Comparison of ENCODE assay signal across 15 cellular contexts in genomic region chr6:158863646-158864045, GRCh38. TPM values are rescaled to one million over a fixed set of nuclear protein-coding genes. Genes with fewer than 3 reads are reported as not detected.
DNase-seq lines count a peak whose midpoint lies in the region; ATAC-seq and TF ChIP-seq lines count a peak whose summit lies in the region.
"Had no signal": no experiment of that assay in that cellular context is flagged by ENCODE, and none has a peak within 500 bp of the region (broad histone marks: within the 10 kb centered on the region; RNA-seq: fewer than 3 reads in every experiment).

No MANE protein-coding gene starts in this region.

- peaks cover 20% of the 10 kb centered on the region for H3K4me1 Mint-ChIP-seq in type B pancreatic cell (ENCODE audit: unreplicated experiment)

- H3K9me2 ChIP-seq in OCI-LY1 (ENCODE audit: low read depth, low read length) (no peaks in the 10 kb centered on the region), hepatocyte (replicated peaks; ENCODE audit: insufficient read depth) (no peaks in the 10 kb centered on the region)

- H3K36me3 Mint-ChIP-seq in type B pancreatic cell = peaks cover 7% of the 10 kb centered on the region
- H3K36me3 Mint-ChIP-seq: T-cell had no signal

- 53% methylated on average over 4 of the region's 4 CpGs for WGBS in hepatocyte (ENCODE audit: low lambda C conversion rate, missing lambda C conversion rate)

- H3K4me2 ChIP-seq in OCI-LY1 (ENCODE audit: low read length) = no peak overlapping the region
- H3K4me2 ChIP-seq in hepatocyte = no peak overlapping the region

- H3K4me1 ChIP-seq in OCI-LY1 (ENCODE audit: insufficient read depth, low read length, severe bottlenecking) = peaks cover 52% of the 10 kb centered on the region
- H3K4me1 ChIP-seq in hepatocyte (ENCODE audit: insufficient read depth) = peaks cover 13% of the 10 kb centered on the region
- H3K4me1 ChIP-seq: colonic mucosa, heart right ventricle had no signal

- no peak for ATAC-seq in HG03280 (IDR thresholded peaks at IDR 0.05; ENCODE audit: unreplicated experiment)
- no peak for ATAC-seq in GM21381 (IDR thresholded peaks at IDR 0.05; ENCODE audit: unreplicated experiment)
- ATAC-seq: heart right ventricle, T-cell had no signal

- TF ChIP-seq CTCF in OCI-LY1 (IDR thresholded peaks at IDR 0.05; ENCODE audit: low read length) = no peak
- no peak for TF ChIP-seq CTCF in hepatocyte (IDR thresholded peaks at IDR 0.05; ENCODE audit: poor library complexity)
- no peak for TF ChIP-seq CTCF in type B pancreatic cell (conservative IDR thresholded peaks at IDR 0.05)

- no peak overlapping the region for H2AFZ ChIP-seq in OCI-LY1 (ENCODE audit: low read length)
- no peak overlapping the region for H2AFZ ChIP-seq in hepatocyte

- H4K20me1 ChIP-seq in OCI-LY1 (ENCODE audit: insufficient read depth, low read length) (no peaks in the 10 kb centered on the region), hepatocyte (ENCODE audit: insufficient read depth, poor library complexity, severe bottlenecking) (no peaks in the 10 kb centered on the region)

- H3K27me3 ChIP-seq in OCI-LY1 (ENCODE audit: insufficient read depth, low read length) (no peaks in the 10 kb centered on the region), hepatocyte (no peaks in the 10 kb centered on the region)
- H3K27me3 ChIP-seq: colonic mucosa, heart right ventricle, Peyer's patch had no signal

- H3K4me3 Mint-ChIP-seq in type B pancreatic cell = no peak overlapping the region
- H3K4me3 Mint-ChIP-seq: activated B cell treated with CpG ODN at 0.5 μM for 24 hours, T-cell had no signal

- peak overlapping the region; percentile 78 for H3K27ac Mint-ChIP-seq in type B pancreatic cell
- H3K27ac Mint-ChIP-seq: activated B cell treated with CpG ODN at 0.5 μM for 24 hours, T-cell had no signal

- no peaks in the 10 kb centered on the region for H3K36me3 ChIP-seq in OCI-LY1 (ENCODE audit: insufficient read depth, low read length)
- no peaks in the 10 kb centered on the region for H3K36me3 ChIP-seq in hepatocyte (replicated peaks; ENCODE audit: insufficient read depth, low read depth)
- H3K36me3 ChIP-seq: colonic mucosa, heart right ventricle, Peyer's patch, thoracic aorta had no signal

- H3K9ac ChIP-seq in OCI-LY1 (ENCODE audit: low read length) = no peak overlapping the region

- H3K9me3 ChIP-seq in OCI-LY1 (ENCODE audit: low read length) (no peaks in the 10 kb centered on the region), hepatocyte (ENCODE audit: low read depth) (no peaks in the 10 kb centered on the region)
- H3K9me3 ChIP-seq: colonic mucosa, Peyer's patch, thoracic aorta had no signal

- no peaks in the 10 kb centered on the region for H3K79me2 ChIP-seq in OCI-LY1 (ENCODE audit: insufficient read depth, low read length)
- no peaks in the 10 kb centered on the region for H3K79me2 ChIP-seq in hepatocyte

- peak overlapping the region; percentile 99 for H3K27ac ChIP-seq in OCI-LY1 (ENCODE audit: low read depth, low read length, poor library complexity, severe bottlenecking)
- peak overlapping the region; percentile 56 for H3K27ac ChIP-seq in hepatocyte
- H3K27ac ChIP-seq: colonic mucosa, heart right ventricle, Peyer's patch, thoracic aorta had no signal

- H3K4me3 ChIP-seq in OCI-LY1 (ENCODE audit: low read depth, low read length, poor library complexity, severe bottlenecking) (no peak overlapping the region), hepatocyte (no peak overlapping the region)
- H3K4me3 ChIP-seq: colonic mucosa, heart right ventricle, Peyer's patch, thoracic aorta had no signal

- H3K27me3 Mint-ChIP-seq in type B pancreatic cell = no peaks in the 10 kb centered on the region
- H3K27me3 Mint-ChIP-seq: activated B cell treated with CpG ODN at 0.5 μM for 24 hours, T-cell had no signal

- DNase-seq in GM04503 (ENCODE audit: low read depth) = peak; percentile 42
- DNase-seq in hepatocyte (ENCODE audit: low spot score) = no peak
- DNase-seq in type B pancreatic cell (ENCODE audit: extremely low spot score, unreplicated experiment) = no peak
- no peak for DNase-seq in NCI-H1105 (lab: John Stamatoyannopoulos, UW)
- DNase-seq: activated B cell treated with CpG ODN at 0.5 μM for 24 hours; colonic mucosa; heart right ventricle; NCI-H1930; Peyer's patch; stimulated activated CD4-positive, alpha-beta T cell treated with anti-CD3 and anti-CD28 coated beads, Interleukin-1b, Interleukin-23, amount 100 ng/mL, for 48 hours; T-cell had no signal

- H3K9me3 Mint-ChIP-seq in type B pancreatic cell = peaks cover 11% of the 10 kb centered on the region
- H3K9me3 Mint-ChIP-seq: activated B cell treated with CpG ODN at 0.5 μM for 24 hours, T-cell had no signal

- H3F3A ChIP-seq in OCI-LY1 (ENCODE audit: insufficient read depth, low read length) = no peaks in the 10 kb centered on the region

RNA-seq across cellular contexts. Expression of gene EZR, which starts 44.5 kb away (rescaled TPM):
- total RNA-seq in hepatocyte (395 and 399 TPM in 2 replicates), type B pancreatic cell (ENCODE audit: low replicate concordance) (166 and 349 TPM in 2 replicates)
- 616 and 623 TPM in 2 replicates for polyA plus RNA-seq in hepatocyte
